19 cellular contexts compared by ENCODE assay signal in the genomic region with DNA sequence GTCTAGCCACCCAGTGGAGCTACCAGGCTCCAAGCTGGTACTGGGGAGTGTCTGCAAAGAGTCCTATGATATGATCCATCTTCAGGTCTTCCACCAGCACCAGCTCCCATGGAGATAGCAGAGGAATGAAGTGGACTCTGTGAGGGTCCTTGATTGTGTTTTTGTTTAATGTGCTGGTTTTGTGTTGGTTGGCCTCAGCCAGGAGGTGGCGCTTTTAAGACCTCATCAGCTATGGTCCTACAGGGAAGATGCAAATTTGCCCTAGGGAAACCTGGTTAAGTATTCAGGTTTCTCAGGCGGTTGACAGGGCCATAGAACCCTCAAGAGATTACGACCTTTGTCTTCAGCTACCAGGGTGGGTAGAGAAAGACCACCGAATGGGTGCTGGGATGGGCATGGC.
A peak's percentile ranks its signal among the peaks of the same experiment; 100 is the strongest.
DNase-seq lines count a peak whose midpoint lies in the region; ATAC-seq and TF ChIP-seq lines count a peak whose summit lies in the region.
"Had no signal": no experiment of that assay in that cellular context is flagged by ENCODE, and none has a peak within 500 bp of the region (broad histone marks: within the 10 kb centered on the region; RNA-seq: fewer than 3 reads in every experiment).

No MANE protein-coding gene starts in this region.

- H3K27ac Mint-ChIP-seq in WTC11 (no peak overlapping the region), mesothelial cell of epicardium (no peak overlapping the region)
- H3K27ac Mint-ChIP-seq: T-cell had no signal

- H3K79me1 ChIP-seq in mesendoderm (ENCODE audit: low read length) = no peaks in the 10 kb centered on the region

- no peaks in the 10 kb centered on the region for H3K9me3 ChIP-seq in HCT116 (ENCODE audit: control insufficient read depth in 1 of 2, insufficient read depth in 1 of 2, low read depth in 1 of 2, low read length in 2 of 2)
- H3K9me3 ChIP-seq: BLaER1, HAP-1, MG63 had no signal

- no peak for ATAC-seq in HCT116
- ATAC-seq in WTC11 = peak; percentile 80
- ATAC-seq in HG02642 (IDR thresholded peaks at IDR 0.05; ENCODE audit: poor library complexity, unreplicated experiment) = no peak
- ATAC-seq: T-cell had no signal

- H4K20me1 ChIP-seq in HCT116 (ENCODE audit: insufficient read depth) = no peaks in the 10 kb centered on the region
- H4K20me1 ChIP-seq: BLaER1 had no signal

- no peaks in the 10 kb centered on the region; the same call in 1 of the 2 replicates for H3K9me3 Mint-ChIP-seq in WTC11
- peaks cover 19% of the 10 kb centered on the region for H3K9me3 Mint-ChIP-seq in mesothelial cell of epicardium

- H3K9ac ChIP-seq in HCT116 (ENCODE audit: low read length) (no peak overlapping the region), mesendoderm (ENCODE audit: low read length) (no peak overlapping the region)
- H3K9ac ChIP-seq: BLaER1 had no signal

- no peak overlapping the region for H3K4me2 ChIP-seq in HCT116 (ENCODE audit: low read length)
- H3K4me2 ChIP-seq in mesendoderm (ENCODE audit: low read length) = no peak overlapping the region
- H3K4me2 ChIP-seq: BLaER1, PC-9 had no signal

- H3K9me2 ChIP-seq in HCT116 (ENCODE audit: insufficient read depth) = 0 out of 2 replicates have a peak, but pooled peaks cover 5% of the 10 kb centered on the region

- no peak overlapping the region for H3K4ac ChIP-seq in mesendoderm (ENCODE audit: low read depth, low read length)

- TF ChIP-seq RAD21 in HCT116 (IDR thresholded peaks at IDR 0.05; ENCODE audit: low read depth) = no peak

- intact Hi-C loops in HCT116 (cut with micrococcal nuclease) = no loop called here

- no peak overlapping the region for H2AK5ac ChIP-seq in mesendoderm (ENCODE audit: low read length)

- no peak overlapping the region for H3K4me3 Mint-ChIP-seq in WTC11
- H3K4me3 Mint-ChIP-seq in mesothelial cell of epicardium = no peak overlapping the region
- H3K4me3 Mint-ChIP-seq: T-cell had no signal

- WGBS in mesendoderm (ENCODE audit: extremely low coverage, insufficient coverage, low lambda C conversion rate) = no CpG with 5 or more reads among the region's 4 CpGs

- H4K8ac ChIP-seq in mesendoderm (ENCODE audit: low read depth, low read length) = no peak overlapping the region

- CTCF ChIA-PET in HCT116 (lab: Charles Lee) = interaction anchor here (1.2 kb wide), 1 partner anchor 30 kb away, joined by 4 read pairs; no protein-coding TSS in a partner anchor
- CTCF ChIA-PET in WTC11 (lab: Charles Lee) = interaction anchor here (1.0 to 1.1 kb wide), 5 partner anchors 9 to 220 kb away, joined by 3 to 6 read pairs (median 3); no protein-coding TSS in a partner anchor

- H2AFZ ChIP-seq in HCT116 (ENCODE audit: low read depth, low read length, poor library complexity, severe bottlenecking) = no peak overlapping the region
- H2AFZ ChIP-seq: PC-9 had no signal

- no peak overlapping the region for H4K5ac ChIP-seq in mesendoderm (ENCODE audit: low read length)

- H2BK5ac ChIP-seq in mesendoderm (ENCODE audit: low read length) = no peak overlapping the region

- TF ChIP-seq CTCF in C4-2B (conservative IDR thresholded peaks at IDR 0.05) = peak; percentile 34
- TF ChIP-seq CTCF in HCT116 (IDR thresholded peaks at IDR 0.05 in 2 of 3, conservative IDR thresholded peaks at IDR 0.05 in 1 of 3; ENCODE audit: borderline replicate concordance in 1 of 3, insufficient read depth in 1 of 3, low read depth in 2 of 3, low read length in 2 of 3) = peak in 2 of 3 experiments; percentile 20 to 38; a peak in 3 of 6 replicates
- peak; percentile 31; the same call in 1 of the 2 replicates for TF ChIP-seq CTCF in WTC11 (IDR thresholded peaks at IDR 0.05)
- TF ChIP-seq CTCF in mesothelial cell of epicardium (IDR thresholded peaks at IDR 0.05; ENCODE audit: unreplicated experiment) = no peak

- no peak for DNase-seq in HCT116 (ENCODE audit: low read depth, low spot score)
- peak; percentile 21 for DNase-seq in WTC11 (ENCODE audit: low spot score)
- DNase-seq in mesendoderm = peak; percentile 20
- DNase-seq in mesothelial cell of epicardium (ENCODE audit: low spot score in 2 of 2, unreplicated experiment in 2 of 2) = no peak
- no peak for DNase-seq in SIG-M5 (lab: John Stamatoyannopoulos, UW)
- DNase-seq: EL, KG1, MG63, NCI-H1092, NCI-H146, NCI-H2081, NCI-H510A, NCI-H774, PC-9, T-cell had no signal

- no peak for TF ChIP-seq POLR2A in HCT116 (IDR thresholded peaks at IDR 0.05; ENCODE audit: borderline replicate concordance, extremely low read depth, insufficient read depth, insufficient read length)

- H3K4me1 ChIP-seq in HCT116 (ENCODE audit: control insufficient read depth in 1 of 2, insufficient read depth in 2 of 2, low read length in 2 of 2) (no peaks in the 10 kb centered on the region), mesendoderm (ENCODE audit: control insufficient read depth, low read depth, low read length) (no peaks in the 10 kb centered on the region)
- H3K4me1 ChIP-seq: BLaER1, HAP-1 had no signal

- no peaks in the 10 kb centered on the region for H3K27me3 ChIP-seq in HCT116 (ENCODE audit: insufficient read depth, low read length)
- no peaks in the 10 kb centered on the region for H3K27me3 ChIP-seq in mesendoderm (ENCODE audit: insufficient read depth, low read length, poor library complexity)
- H3K27me3 ChIP-seq: BLaER1, MG63 had no signal

- H2BK15ac ChIP-seq in mesendoderm (replicated peaks; ENCODE audit: low read depth) = no peak overlapping the region

- H3K4me1 Mint-ChIP-seq in WTC11 = no peaks in the 10 kb centered on the region
- H3K4me1 Mint-ChIP-seq in mesothelial cell of epicardium = no peaks in the 10 kb centered on the region
- H3K4me1 Mint-ChIP-seq: T-cell had no signal

- no peaks in the 10 kb centered on the region for H3K36me3 Mint-ChIP-seq in WTC11
- no peaks in the 10 kb centered on the region for H3K36me3 Mint-ChIP-seq in mesothelial cell of epicardium
- H3K36me3 Mint-ChIP-seq: T-cell had no signal

- no peaks in the 10 kb centered on the region for H3K79me2 ChIP-seq in HCT116 (ENCODE audit: insufficient read depth, low read length)
- H3K79me2 ChIP-seq in mesendoderm (ENCODE audit: control insufficient read depth, insufficient read depth, low read length) = no peaks in the 10 kb centered on the region

- H3K27me3 Mint-ChIP-seq in WTC11 (ENCODE audit: low read depth) = no peaks in the 10 kb centered on the region
- peaks cover 5% of the 10 kb centered on the region for H3K27me3 Mint-ChIP-seq in mesothelial cell of epicardium (ENCODE audit: low read depth)
- H3K27me3 Mint-ChIP-seq: T-cell had no signal

- POLR2A ChIA-PET in HCT116 (lab: Charles Lee) (no interaction called here), WTC11 (lab: Charles Lee) (no interaction called here)

- H3K27ac ChIP-seq in C4-2B (no peak overlapping the region), HCT116 (ENCODE audit: low read depth, low read length) (no peak overlapping the region), mesendoderm (ENCODE audit: low read depth, low read length) (no peak overlapping the region)
- H3K27ac ChIP-seq: BLaER1, PC-9 had no signal

- no TSS peak for BruUV-seq in HCT116 (replicated peaks; lab: Mats Ljungman, UMichigan)

- RAD21 ChIA-PET in HCT116 (lab: Charles Lee; ENCODE audit: low non-redundant PET in 1 of 2, low total read pairs in 2 of 2, uncharacterized antibody in 2 of 2, unreplicated experiment in 2 of 2) = no interaction called here

- no peak overlapping the region for H3K23ac ChIP-seq in mesendoderm (ENCODE audit: low read length)

- H2BK120ac ChIP-seq in mesendoderm (ENCODE audit: low read depth, low read length) = no peak overlapping the region

- no peaks in the 10 kb centered on the region for H3K36me3 ChIP-seq in HCT116 (ENCODE audit: control insufficient read depth in 1 of 2, insufficient read depth in 2 of 2, low read length in 2 of 2)
- no peaks in the 10 kb centered on the region for H3K36me3 ChIP-seq in mesendoderm (ENCODE audit: control insufficient read depth, insufficient read depth, low read length)
- H3K36me3 ChIP-seq: BLaER1, HAP-1, MG63 had no signal

- H3K4me3 ChIP-seq in HCT116 (replicated peaks in 1 of 2; ENCODE audit: low read depth in 1 of 2, low read length in 2 of 2) = no peak overlapping the region
- H3K4me3 ChIP-seq in mesendoderm (ENCODE audit: low read length) = no peak overlapping the region
- H3K4me3 ChIP-seq: BLaER1, HAP-1, MG63, PC-9 had no signal

- no peak overlapping the region for H3K18ac ChIP-seq in mesendoderm (ENCODE audit: low read length)

- H3K56ac ChIP-seq in mesendoderm (ENCODE audit: low read length) = no peak overlapping the region

TF ChIP-seq in WTC11, 78 proteins besides CTCF, POLR2A, EP300 and RAD21 (continues in another document):
- no peak for TF ChIP-seq PRRX2 (CRISPR knock-in tag; IDR thresholded peaks at IDR 0.05)
- TF ChIP-seq TP53 (CRISPR knock-in tag; IDR thresholded peaks at IDR 0.05) = no peak
- TF ChIP-seq, protein P1, sequence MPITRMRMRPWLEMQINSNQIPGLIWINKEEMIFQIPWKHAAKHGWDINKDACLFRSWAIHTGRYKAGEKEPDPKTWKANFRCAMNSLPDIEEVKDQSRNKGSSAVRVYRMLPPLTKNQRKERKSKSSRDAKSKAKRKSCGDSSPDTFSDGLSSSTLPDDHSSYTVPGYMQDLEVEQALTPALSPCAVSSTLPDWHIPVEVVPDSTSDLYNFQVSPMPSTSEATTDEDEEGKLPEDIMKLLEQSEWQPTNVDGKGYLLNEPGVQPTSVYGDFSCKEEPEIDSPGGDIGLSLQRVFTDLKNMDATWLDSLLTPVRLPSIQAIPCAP (CRISPR knock-in tag; IDR thresholded peaks at IDR 0.05) = no peak
- no peak for TF ChIP-seq NR3C1 (CRISPR knock-in tag; conservative IDR thresholded peaks at IDR 0.05; ENCODE audit: low read depth)
- no peak for TF ChIP-seq SP1 (CRISPR knock-in tag; conservative IDR thresholded peaks at IDR 0.05)
- no peak for TF ChIP-seq NFATC4 (CRISPR knock-in tag; IDR thresholded peaks at IDR 0.05)
- TF ChIP-seq, protein P2, sequence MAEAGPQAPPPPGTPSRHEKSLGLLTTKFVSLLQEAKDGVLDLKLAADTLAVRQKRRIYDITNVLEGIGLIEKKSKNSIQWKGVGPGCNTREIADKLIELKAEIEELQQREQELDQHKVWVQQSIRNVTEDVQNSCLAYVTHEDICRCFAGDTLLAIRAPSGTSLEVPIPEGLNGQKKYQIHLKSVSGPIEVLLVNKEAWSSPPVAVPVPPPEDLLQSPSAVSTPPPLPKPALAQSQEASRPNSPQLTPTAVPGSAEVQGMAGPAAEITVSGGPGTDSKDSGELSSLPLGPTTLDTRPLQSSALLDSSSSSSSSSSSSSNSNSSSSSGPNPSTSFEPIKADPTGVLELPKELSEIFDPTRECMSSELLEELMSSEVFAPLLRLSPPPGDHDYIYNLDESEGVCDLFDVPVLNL (CRISPR knock-in tag; IDR thresholded peaks at IDR 0.05; ENCODE audit: borderline replicate concordance, low read depth) = no peak
- no peak for TF ChIP-seq ZNF416 (CRISPR knock-in tag; IDR thresholded peaks at IDR 0.05)
- no peak for TF ChIP-seq JAZF1 (CRISPR knock-in tag; IDR thresholded peaks at IDR 0.05)
- no peak for TF ChIP-seq TEAD1 (CRISPR knock-in tag; IDR thresholded peaks at IDR 0.05)

Comparison
In these comparisons a context has a peak if more than half of its experiments do, and no peak if none do; other contexts are left out.
1. DNase-seq: peak in WTC11 (single experiment) and mesendoderm (single experiment); none in HCT116 (single experiment), mesothelial cell of epicardium (0 of 2) and SIG-M5 (single experiment).